ENCODE assay signal across 13 cellular contexts in genomic region chr1:117803318-117803717, GRCh38.
"Had no signal": no experiment of that assay in that cellular context is flagged by ENCODE, and none has a peak within 500 bp of the region (broad histone marks: within the 10 kb centered on the region; RNA-seq: fewer than 3 reads in every experiment).

No MANE protein-coding gene starts in this region.

- DNase-seq: activated CD4-positive, alpha-beta T cell treated with anti-CD3 and anti-CD28 coated beads, Interleukin-2, amount 50 U/mL, for 1 hour; activated CD8-positive, alpha-beta memory T cell treated with anti-CD3 and anti-CD28 coated beads for 24 hours; activated naive CD4-positive, alpha-beta T cell; activated naive CD8-positive, alpha-beta T cell treated with anti-CD3 and anti-CD28 coated beads, Interleukin-2, amount 10 ng/mL, durations not matched to agents 7 days and 5 days; aorta; psoas muscle; sigmoid colon; stimulated activated CD4-positive, alpha-beta T cell treated with anti-CD3 and anti-CD28 coated beads, Interleukin-1b, Interleukin-23, amount 100 ng/mL, for 48 hours; stomach had no signal

- H3K27me3 ChIP-seq: neural progenitor cell, sigmoid colon, stomach had no signal

- ATAC-seq: activated CD4-positive, CD25-positive, alpha-beta regulatory T cell treated with anti-CD3 and anti-CD28 coated beads, Interleukin-2, amount 50 U/mL, for 24 hours; esophagus mucosa; psoas muscle had no signal

- H2AFZ ChIP-seq: neural progenitor cell had no signal

- H3K9me3 ChIP-seq: psoas muscle, sigmoid colon, stomach, thoracic aorta had no signal

- H3K36me3 ChIP-seq: neural progenitor cell, sigmoid colon, stomach, thoracic aorta had no signal

- H3K9ac ChIP-seq: neural progenitor cell had no signal

- H3K4me1 ChIP-seq: neural progenitor cell, psoas muscle, stomach had no signal

- H3K27ac ChIP-seq: neural progenitor cell, psoas muscle, stomach, thoracic aorta had no signal

- H3K4me2 ChIP-seq: neural progenitor cell had no signal

- H3K4me3 ChIP-seq: neural progenitor cell, psoas muscle, sigmoid colon, stomach, thoracic aorta had no signal
